In genomic region chr9:121620777-121621437, GRCh38 we compare ENCODE assay signal across 9 cellular contexts. TPM values are rescaled to one million over a fixed set of nuclear protein-coding genes. Genes with fewer than 3 reads are reported as not detected.
DNase-seq lines count a peak whose midpoint lies in the region; ATAC-seq and TF ChIP-seq lines count a peak whose summit lies in the region.
"Had no signal": no experiment of that assay in that cellular context is flagged by ENCODE, and none has a peak within 500 bp of the region (broad histone marks: within the 10 kb centered on the region; RNA-seq: fewer than 3 reads in every experiment).

No MANE protein-coding gene starts in this region.

- H3K27ac Mint-ChIP-seq in MCF 10A (ENCODE audit: low read depth, unreplicated experiment) = no peak overlapping the region
- H3K27ac Mint-ChIP-seq in type B pancreatic cell = peak overlapping the region; percentile 80
- H3K27ac Mint-ChIP-seq in CD8-positive, alpha-beta memory T cell = peak overlapping the region in 1 of 8 donors; percentile 47
- H3K27ac Mint-ChIP-seq: memory B cell had no signal

- no peaks in the 10 kb centered on the region for H3K36me3 Mint-ChIP-seq in MCF 10A (ENCODE audit: insufficient read depth, unreplicated experiment)
- no peaks in the 10 kb centered on the region for H3K36me3 Mint-ChIP-seq in type B pancreatic cell
- H3K36me3 Mint-ChIP-seq in CD8-positive, alpha-beta memory T cell = no peaks in the 10 kb centered on the region
- H3K36me3 Mint-ChIP-seq: memory B cell had no signal

- H3K4me1 Mint-ChIP-seq in MCF 10A (ENCODE audit: insufficient read depth, unreplicated experiment) (no peaks in the 10 kb centered on the region), type B pancreatic cell (ENCODE audit: unreplicated experiment) (peaks cover 21% of the 10 kb centered on the region)
- H3K4me1 Mint-ChIP-seq in CD8-positive, alpha-beta memory T cell = no peaks in the 10 kb centered on the region

- H3K27me3 Mint-ChIP-seq in MCF 10A (ENCODE audit: insufficient read depth, unreplicated experiment) (no peaks in the 10 kb centered on the region), type B pancreatic cell (peaks cover 4% of the 10 kb centered on the region)
- H3K27me3 Mint-ChIP-seq in CD8-positive, alpha-beta memory T cell = peaks cover 2 to 23% of the 10 kb centered on the region in 2 donors

- peak; percentile 40 for DNase-seq in MCF 10A (ENCODE audit: unreplicated experiment)
- no peak for DNase-seq in breast epithelium (ENCODE audit: low spot score in 2 of 2)
- DNase-seq in RKO (ENCODE audit: low spot score) = peak; percentile 42
- DNase-seq in foreskin fibroblast = no peak
- no peak for DNase-seq in type B pancreatic cell (ENCODE audit: extremely low spot score, unreplicated experiment)
- no peak for DNase-seq in activated effector memory CD4-positive, alpha-beta T cell treated with anti-CD3 and anti-CD28 coated beads, Interleukin-2, amount 50 U/mL, for 16 hours
- DNase-seq in CD8-positive, alpha-beta memory T cell = no peak

- H3K9me3 Mint-ChIP-seq in MCF 10A (ENCODE audit: unreplicated experiment) = no peaks in the 10 kb centered on the region
- no peaks in the 10 kb centered on the region for H3K9me3 Mint-ChIP-seq in type B pancreatic cell
- no peaks in the 10 kb centered on the region for H3K9me3 Mint-ChIP-seq in CD8-positive, alpha-beta memory T cell
- H3K9me3 Mint-ChIP-seq: memory B cell had no signal

- H3K4me1 ChIP-seq in breast epithelium = no peaks in the 10 kb centered on the region
- no peaks in the 10 kb centered on the region for H3K4me1 ChIP-seq in CD8-positive, alpha-beta memory T cell (ENCODE audit: insufficient read depth, low read length)

- ATAC-seq in HG03378 (IDR thresholded peaks at IDR 0.05; ENCODE audit: unreplicated experiment) = no peak

- no peaks in the 10 kb centered on the region for H3K27me3 ChIP-seq in breast epithelium
- H3K27me3 ChIP-seq in CD8-positive, alpha-beta memory T cell (ENCODE audit: insufficient read depth, low read length, poor library complexity, severe bottlenecking) = no peaks in the 10 kb centered on the region

- no peaks in the 10 kb centered on the region for H3K9me3 ChIP-seq in breast epithelium
- H3K9me3 ChIP-seq in CD8-positive, alpha-beta memory T cell (ENCODE audit: low read length) = no peaks in the 10 kb centered on the region

- peak overlapping the region in 1 of 2 donors; percentile 69 for H3K27ac ChIP-seq in breast epithelium
- no peak overlapping the region for H3K27ac ChIP-seq in CD8-positive, alpha-beta memory T cell (ENCODE audit: low read depth, low read length)

- TF ChIP-seq CTCF in MCF 10A (IDR thresholded peaks at IDR 0.05; ENCODE audit: unreplicated experiment) = peak; percentile 31
- TF ChIP-seq CTCF in breast epithelium (IDR thresholded peaks at IDR 0.05) = peak in 1 of 3 donors; percentile 19
- peak; percentile 46 for TF ChIP-seq CTCF in foreskin fibroblast (IDR thresholded peaks at IDR 0.05; ENCODE audit: low read depth, low read length)
- peak; percentile 74 for TF ChIP-seq CTCF in type B pancreatic cell (conservative IDR thresholded peaks at IDR 0.05)

- H3K36me3 ChIP-seq in breast epithelium = no peaks in the 10 kb centered on the region
- no peaks in the 10 kb centered on the region for H3K36me3 ChIP-seq in CD8-positive, alpha-beta memory T cell (ENCODE audit: insufficient read depth, low read length)

- H3K4me3 ChIP-seq in breast epithelium (no peak overlapping the region), foreskin fibroblast (ENCODE audit: low read depth in 1 of 2, low read length in 2 of 2) (no peak overlapping the region)
- no peak overlapping the region for H3K4me3 ChIP-seq in CD8-positive, alpha-beta memory T cell (ENCODE audit: low read length)

- TF ChIP-seq POLR2A in breast epithelium (IDR thresholded peaks at IDR 0.05) = no peak

- CTCF ChIA-PET in MCF 10A (lab: Yijun Ruan, JAX) = interaction anchor here (0.6 to 2.5 kb wide), 15 partner anchors 9 to 836 kb away, joined by 3 to 14 read pairs (median 3); no protein-coding TSS in a partner anchor
- CTCF ChIA-PET in CD8-positive, alpha-beta memory T cell (lab: Charles Lee) = interaction anchor here (1.7 kb wide), 1 partner anchor 11 kb away, joined by 3 read pairs; no protein-coding TSS in a partner anchor

- POLR2A ChIA-PET in MCF 10A (lab: Yijun Ruan, JAX) = interaction anchor here (0.8 kb wide), 1 partner anchor 9 kb away, joined by 3 read pairs; no protein-coding TSS in a partner anchor
- POLR2A ChIA-PET in CD8-positive, alpha-beta memory T cell (lab: Charles Lee) = no interaction called here

- intact Hi-C loops in MCF 10A (cut with micrococcal nuclease) = no loop called here
- intact Hi-C loops in breast epithelium (cut with DNase I; ENCODE audit: low total_unique reads) = no loop called here

- BruUV-seq in MCF 10A (replicated peaks; lab: Mats Ljungman, UMichigan) = no TSS peak

- H3K4me3 Mint-ChIP-seq in MCF 10A (ENCODE audit: unreplicated experiment) = no peak overlapping the region
- H3K4me3 Mint-ChIP-seq in type B pancreatic cell = no peak overlapping the region
- no peak overlapping the region for H3K4me3 Mint-ChIP-seq in CD8-positive, alpha-beta memory T cell
- H3K4me3 Mint-ChIP-seq: memory B cell had no signal

RNA-seq across cellular contexts. Expression of gene DAB2IP, which starts 30.5 kb away (rescaled TPM):
- total RNA-seq in MCF 10A (2022) (15.5 and 17.0 TPM in 2 replicates), breast epithelium (10 to 100 TPM; 16.0 to 56.0 (median 55.8) TPM), type B pancreatic cell (ENCODE audit: low replicate concordance) (49.7 and 57.2 TPM in 2 replicates)
- total RNA-seq in CD8-positive, alpha-beta memory T cell = under 1 TPM; 0.15 to 0.27 TPM
- 0.41 TPM for polyA plus RNA-seq in CD8-positive, alpha-beta memory T cell

Comparison
In these comparisons a context has a peak if more than half of its experiments do, and no peak if none do; other contexts are left out.
1. DNase-seq: peak in MCF 10A (single experiment) and RKO (single experiment); none in breast epithelium (0 of 2), foreskin fibroblast (0 of 2), type B pancreatic cell (single experiment), activated effector memory CD4-positive, alpha-beta T cell treated with anti-CD3 and anti-CD28 coated beads, Interleukin-2, amount 50 U/mL, for 16 hours (single experiment) and CD8-positive, alpha-beta memory T cell (0 of 5).
2. RNA of gene DAB2IP, which starts 30.5 kb away (total RNA-seq): 49.7 to 57.2 TPM in type B pancreatic cell, 16.0 to 56.0 TPM in breast epithelium and 15.5 to 17.0 TPM in MCF 10A; 0.15 to 0.27 TPM in CD8-positive, alpha-beta memory T cell; every median in the first group is over 10 times any median in the second.